Comparison of ENCODE assay signal across 8 cellular contexts in the genomic region with DNA sequence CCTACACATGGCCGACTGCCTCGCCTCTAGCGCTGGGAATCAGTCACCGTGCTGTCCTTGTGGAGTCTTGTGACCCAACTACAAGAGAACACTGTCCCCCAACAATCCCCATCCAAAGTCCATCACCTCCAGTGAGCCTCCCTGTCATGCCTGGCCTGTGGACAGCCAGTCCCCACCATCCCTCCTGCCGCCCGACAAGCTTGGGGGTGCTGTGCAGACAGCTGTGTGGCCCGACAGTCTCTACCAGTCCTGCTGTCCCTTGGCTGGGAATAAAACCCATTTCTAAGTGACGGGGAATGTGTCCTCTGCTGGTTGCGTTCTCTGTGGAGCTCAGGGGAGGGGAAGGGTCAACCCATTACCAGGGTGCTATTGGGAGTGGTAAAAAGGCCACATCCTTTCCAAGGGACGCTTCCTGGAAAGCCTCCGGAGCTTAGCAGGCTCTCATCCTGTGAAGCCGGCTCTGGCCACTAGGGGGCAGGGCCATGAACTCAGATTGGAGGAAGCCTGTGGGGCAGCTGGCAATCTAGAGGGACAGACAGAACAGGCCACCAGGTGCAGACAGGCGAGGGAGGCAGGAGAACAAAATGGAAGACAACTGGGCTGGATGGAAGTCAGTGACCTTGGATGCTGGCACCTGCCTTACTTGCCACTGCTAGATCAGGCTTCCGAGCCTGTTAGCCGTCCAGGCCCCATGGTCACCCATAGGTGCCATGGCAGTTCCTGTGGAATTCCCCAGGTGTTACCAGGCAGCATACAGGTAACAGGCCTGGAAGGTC. TPM values are rescaled to one million over a fixed set of nuclear protein-coding genes. Genes with fewer than 3 reads are reported as not detected.
A peak's percentile ranks its signal among the peaks of the same experiment; 100 is the strongest.
DNase-seq lines count a peak whose midpoint lies in the region; ATAC-seq and TF ChIP-seq lines count a peak whose summit lies in the region.

No MANE protein-coding gene starts in this region.

- H3K27me3 Mint-ChIP-seq in activated T-cell treated with anti-CD3 and anti-CD28 coated beads, Interleukin-2, amount 50 U/mL, for 72 hours (ENCODE audit: low read depth), result no peaks in the 10 kb centered on the region

- H3K27me3 ChIP-seq in Panc1 (ENCODE audit: control insufficient read depth, insufficient read depth, low read length) (no peaks in the 10 kb centered on the region), ovary (no peaks in the 10 kb centered on the region)

- no peaks in the 10 kb centered on the region for H3K4me1 ChIP-seq in Panc1 (ENCODE audit: control insufficient read depth, insufficient read depth, low read length)
- no peaks in the 10 kb centered on the region for H3K4me1 ChIP-seq in ovary (ENCODE audit: insufficient read depth)

- no peak for DNase-seq in AG09309 (ENCODE audit: low read depth)
- DNase-seq in Panc1 (ENCODE audit: low read depth, low spot score), result no peak
- DNase-seq in activated T-cell treated with anti-CD3 and anti-CD28 coated beads, Interleukin-2, amount 50 U/mL, for 72 hours, result peak; percentile 72 to 79
- peak; percentile 63 for DNase-seq in fibroblast of villous mesenchyme (ENCODE audit: low read depth)
- DNase-seq in ovary, result peak; percentile 21 to 71 (median 56)
- peak; percentile 51 for DNase-seq in ureter (ENCODE audit: low spot score)

- no peak overlapping the region for H3K4me3 Mint-ChIP-seq in activated T-cell treated with anti-CD3 and anti-CD28 coated beads, Interleukin-2, amount 50 U/mL, for 72 hours

- POLR2A ChIA-PET in Panc1 (lab: Charles Lee), result no interaction called here

- CTCF ChIA-PET in Panc1 (lab: Charles Lee), result interaction anchor here (0.6 to 1.1 kb wide), 4 partner anchors 10 to 80 kb away, joined by 3 to 4 read pairs (median 3); no protein-coding TSS in a partner anchor

- in situ Hi-C loops in Panc1 (cut with HindIII; ENCODE audit: low pct_unique_long_range_greater_than_20kb, low sequenced_read_pairs), result no loop called here

- no peak for TF ChIP-seq POLR2A in ovary (IDR thresholded peaks at IDR 0.05)

- TF ChIP-seq CTCF in AG09309 (IDR thresholded peaks at IDR 0.05; ENCODE audit: control insufficient read depth, insufficient read depth, low read depth, low read length, missing control alignments) (peak; percentile 92), Panc1 (IDR thresholded peaks at IDR 0.05) (peak; percentile 95), fibroblast of villous mesenchyme (IDR thresholded peaks at IDR 0.05; ENCODE audit: insufficient read depth, low read depth, low read length) (peak; percentile 96), ovary (IDR thresholded peaks at IDR 0.05) (peak in 2 of 3 donors; percentile 25 to 42)

- H3K4me1 Mint-ChIP-seq in activated T-cell treated with anti-CD3 and anti-CD28 coated beads, Interleukin-2, amount 50 U/mL, for 72 hours (ENCODE audit: low read depth), result peaks cover 5% of the 10 kb centered on the region

- H3K36me3 ChIP-seq in Panc1 (ENCODE audit: control insufficient read depth, insufficient read depth, low read length) (no peaks in the 10 kb centered on the region), ovary (no peaks in the 10 kb centered on the region)

- no peaks in the 10 kb centered on the region for H3K36me3 Mint-ChIP-seq in activated T-cell treated with anti-CD3 and anti-CD28 coated beads, Interleukin-2, amount 50 U/mL, for 72 hours (ENCODE audit: insufficient read depth in 2 of 2)

- no peaks in the 10 kb centered on the region for H3K9me3 Mint-ChIP-seq in activated T-cell treated with anti-CD3 and anti-CD28 coated beads, Interleukin-2, amount 50 U/mL, for 72 hours

- no TSS peak for BruUV-seq in Panc1 (replicated peaks; lab: Mats Ljungman, UMichigan)

- ATAC-seq in GM18517 (IDR thresholded peaks at IDR 0.05; ENCODE audit: unreplicated experiment) (peak; percentile 56), HG03103 (IDR thresholded peaks at IDR 0.05; ENCODE audit: low read depth, unreplicated experiment) (peak; percentile 59), Panc1 (peak; percentile 90)
- ATAC-seq in activated T-cell treated with anti-CD3 and anti-CD28 coated beads, Interleukin-2, amount 50 U/mL, for 72 hours (replicated peaks in 1 of 2), result peak; percentile 73 to 75

- H3K27ac ChIP-seq in Panc1 (ENCODE audit: low read length) (no peak overlapping the region), ovary (no peak overlapping the region)

- intact Hi-C loops in Panc1 (cut with micrococcal nuclease; ENCODE audit: unreplicated experiment) (no loop called here), ovary (cut with DNase I) (no loop called here)

- no peak overlapping the region for H3K27ac Mint-ChIP-seq in activated T-cell treated with anti-CD3 and anti-CD28 coated beads, Interleukin-2, amount 50 U/mL, for 72 hours

- 70 to 74% (median 72%) methylated on average over 15 of the region's 15 CpGs for WGBS in ovary, 3 donors

- H3K4me3 ChIP-seq in AG09309 (ENCODE audit: control insufficient read depth, low read depth, low read length) (no peak overlapping the region), Panc1 (ENCODE audit: low read depth in 2 of 2, low read length in 2 of 2) (no peak overlapping the region), fibroblast of villous mesenchyme (ENCODE audit: low read depth, low read length) (no peak overlapping the region), ovary (no peak overlapping the region)

- H3K9me3 ChIP-seq in Panc1 (ENCODE audit: control insufficient read depth, insufficient read depth, low read depth, low read length) (no peaks in the 10 kb centered on the region), ovary (no peaks in the 10 kb centered on the region)

- no peak for TF ChIP-seq EP300 in ovary (IDR thresholded peaks at IDR 0.05)

RNA-seq across cellular contexts. Expression of a gene that starts 12.0 kb away (rescaled TPM):
- total RNA-seq in Panc1 (2021; ENCODE audit: unreplicated experiment) (32.2 TPM), fibroblast of villous mesenchyme (46.1 and 51.8 TPM in 2 replicates), ovary (10 to 100 TPM; 18.2 to 25.6 (median 23.1) TPM), ureter (25.6 TPM)
- 6.8 TPM for polyA plus RNA-seq in Panc1 (2012; ENCODE audit: insufficient read length)
- total RNA-seq in activated T-cell treated with anti-CD3 and anti-CD28 coated beads, Interleukin-2, amount 50 U/mL, for 72 hours, result 10 to 100 TPM; 44.7 to 48.9 TPM
- polyA plus RNA-seq in ovary, result 1 to 10 TPM; 6.5 to 10.0 TPM

RNA-seq across cellular contexts. Expression of a gene that starts 46.0 kb away (rescaled TPM):
- total RNA-seq in Panc1 (2021; ENCODE audit: unreplicated experiment) (21.2 TPM), fibroblast of villous mesenchyme (13.9 and 21.2 TPM in 2 replicates), ovary (10 to 100 TPM; 13.4 to 28.0 (median 22.4) TPM), ureter (33.1 TPM)
- 9.7 TPM for polyA plus RNA-seq in Panc1 (2012; ENCODE audit: insufficient read length)
- 10 to 100 TPM; 32.7 to 37.1 TPM for total RNA-seq in activated T-cell treated with anti-CD3 and anti-CD28 coated beads, Interleukin-2, amount 50 U/mL, for 72 hours
- 10 to 100 TPM; 17.2 to 18.2 TPM for polyA plus RNA-seq in ovary

Comparison
In these comparisons a context has a peak if more than half of its experiments do, and no peak if none do; other contexts are left out.
1. DNase-seq: peak in activated T-cell treated with anti-CD3 and anti-CD28 coated beads, Interleukin-2, amount 50 U/mL, for 72 hours (2 of 2), fibroblast of villous mesenchyme (single experiment), ovary (5 of 5) and ureter (single experiment); none in AG09309 (single experiment) and Panc1 (single experiment).
2. CTCF ChIP-seq: peak in every context shown above with its lines; median percentile 96 in fibroblast of villous mesenchyme; 95 in Panc1; 92 in AG09309; 34 in ovary.
3. Peak in every context shown above with its lines, with median percentiles within 50 percentile points of each other: ATAC-seq.